ENCODE assay signal across 8 cellular contexts in genomic region chr12:2877047-2877958, GRCh38. TPM values are rescaled to one million over a fixed set of nuclear protein-coding genes. Genes with fewer than 3 reads are reported as not detected.
DNase-seq lines count a peak whose midpoint lies in the region; ATAC-seq, FAIRE-seq and TF ChIP-seq lines count a peak whose summit lies in the region.

FOXM1 (minus strand) TSS chr12:2877174; CDS start chr12:2874478, 2,696 bp downstream.
RHNO1 (plus strand) TSS chr12:2877223; CDS start chr12:2885367, 8,144 bp downstream.

- FAIRE-seq in bronchial epithelial cell (lab: Jason Lieb, UNC), result peak; percentile 47

- CTCF ChIA-PET in WTC11 (lab: Charles Lee), result interaction anchor here (0.9 to 2.8 kb wide), 13 partner anchors 8 to 186 kb away, joined by 3 to 36 read pairs (median 5); partner anchors contain the start of gene TULP3

- ATAC-seq in GM18870 (IDR thresholded peaks at IDR 0.05; ENCODE audit: unreplicated experiment) (peak; percentile 60), HG03135 (IDR thresholded peaks at IDR 0.05; ENCODE audit: unreplicated experiment) (peak; percentile 66), WTC11 (peak; percentile 77)

- H3K4me1 ChIP-seq in ACC112 (ENCODE audit: control insufficient read depth, insufficient read depth, low read length, unreplicated experiment), result peaks cover 8% of the 10 kb centered on the region

- H3K27me3 Mint-ChIP-seq in WTC11 (ENCODE audit: low read depth), result no peaks in the 10 kb centered on the region
- peaks cover 3 to 8% (median 4%) of the 10 kb centered on the region in 3 donors for H3K27me3 Mint-ChIP-seq in immature natural killer cell (ENCODE audit: low read depth in 3 of 3)

- peaks cover 25% of the 10 kb centered on the region for H3K4me1 Mint-ChIP-seq in WTC11
- H3K4me1 Mint-ChIP-seq in immature natural killer cell, result peaks cover 27 to 33% of the 10 kb centered on the region in 2 donors

- H3K79me2 ChIP-seq in ACC112 (ENCODE audit: control insufficient read depth, insufficient read depth, low read length, unreplicated experiment), result peaks cover 70% of the 10 kb centered on the region

- TF ChIP-seq CTCF in WTC11 (IDR thresholded peaks at IDR 0.05) (no peak), bronchial epithelial cell (IDR thresholded peaks at IDR 0.05; ENCODE audit: insufficient read depth, low read length, severe bottlenecking) (no peak)

- peak within 1 kb of the TSS; percentile 79 for H3K27ac ChIP-seq in ACC112 (ENCODE audit: low read depth, low read length)

- H3K9me3 Mint-ChIP-seq in WTC11 (no peaks in the 10 kb centered on the region), immature natural killer cell (no peaks in the 10 kb centered on the region)

- POLR2A ChIA-PET in WTC11 (lab: Charles Lee), result interaction anchor here (0.6 to 2.4 kb wide), 10 partner anchors 9 to 207 kb away, joined by 3 to 24 read pairs (median 4); partner anchors contain the start of gene TULP3

- H3K27me3 ChIP-seq in ACC112 (ENCODE audit: insufficient read depth, low read length), result no peaks in the 10 kb centered on the region
- H3K27me3 ChIP-seq in bronchial epithelial cell (ENCODE audit: control insufficient read depth, insufficient read depth, low read length), result no peaks in the 10 kb centered on the region

- peak within 1 kb of the TSS; percentile 86 for H2AFZ ChIP-seq in ACC112 (ENCODE audit: low read length, unreplicated experiment)

- peak within 1 kb of the TSS; percentile 99 for H3K4me3 Mint-ChIP-seq in WTC11
- peak within 1 kb of the TSS; percentile 98 to 99 (median 99) for H3K4me3 Mint-ChIP-seq in immature natural killer cell

- DNase-seq in NCI-H2196 (lab: John Stamatoyannopoulos, UW; ENCODE audit: unreplicated experiment) (peak; percentile 69), WTC11 (ENCODE audit: low spot score) (peak; percentile 94), bronchial epithelial cell (ENCODE audit: low read depth) (peak; percentile 84), immature natural killer cell (peak; percentile 87 to 89 (median 87)), smooth muscle cell of the brain vasculature (ENCODE audit: low read depth, low spot score) (peak; percentile 73)

- H3K4me3 ChIP-seq in ACC112 (ENCODE audit: low read depth, low read length) (peak within 1 kb of the TSS; percentile 87), bronchial epithelial cell (ENCODE audit: low read depth, low read length) (peak within 1 kb of the TSS; percentile 95)

- H3K36me3 ChIP-seq in ACC112 (ENCODE audit: insufficient read depth, low read length) (no peaks in the 10 kb centered on the region), bronchial epithelial cell (ENCODE audit: control insufficient read depth, insufficient read depth, low read length) (no peaks in the 10 kb centered on the region)

- H3K36me3 Mint-ChIP-seq in WTC11 (peaks cover 28% of the 10 kb centered on the region), immature natural killer cell (no peaks in the 10 kb centered on the region)

- H3K27ac Mint-ChIP-seq in WTC11, result peak within 1 kb of the TSS; percentile 94
- peak within 1 kb of the TSS; percentile 95 to 99 (median 97) for H3K27ac Mint-ChIP-seq in immature natural killer cell

TF ChIP-seq in WTC11, 78 proteins besides CTCF, POLR2A, EP300 and RAD21 (continues in another document):
- TF ChIP-seq TCF7 (CRISPR knock-in tag; IDR thresholded peaks at IDR 0.05; ENCODE audit: low read depth) (no peak), ATF3 (CRISPR knock-in tag; conservative IDR thresholded peaks at IDR 0.05) (no peak), E2F4 (CRISPR knock-in tag; IDR thresholded peaks at IDR 0.05; ENCODE audit: borderline replicate concordance, low read depth) (peak; percentile 99), ATF6 (CRISPR knock-in tag; IDR thresholded peaks at IDR 0.05) (no peak), JUN (CRISPR knock-in tag; IDR thresholded peaks at IDR 0.05) (peak; percentile 70; the same call in 1 of the 2 replicates), ZNF416 (CRISPR knock-in tag; IDR thresholded peaks at IDR 0.05) (no peak), ZNF317 (CRISPR knock-in tag; IDR thresholded peaks at IDR 0.05; ENCODE audit: borderline replicate concordance, low read depth) (no peak), CBFB (CRISPR knock-in tag; IDR thresholded peaks at IDR 0.05; ENCODE audit: low read depth) (no peak), ZNF532 (CRISPR knock-in tag; IDR thresholded peaks at IDR 0.05; ENCODE audit: borderline replicate concordance) (no peak), PRRX2 (CRISPR knock-in tag; IDR thresholded peaks at IDR 0.05) (no peak), MLX (CRISPR knock-in tag; IDR thresholded peaks at IDR 0.05) (no peak), ESRRA (CRISPR knock-in tag; IDR thresholded peaks at IDR 0.05; ENCODE audit: borderline replicate concordance) (no peak), USF2 (CRISPR knock-in tag; IDR thresholded peaks at IDR 0.05) (peak; percentile 95), TEAD1 (CRISPR knock-in tag; IDR thresholded peaks at IDR 0.05) (peak; percentile 51)

RNA-seq across cellular contexts. Expression of gene FOXM1, which starts in this region (rescaled TPM):
- total RNA-seq in WTC11 (2021) (99.6 to 118 TPM (median 100 TPM) in 3 replicates), bronchial epithelial cell (0.79 and 0.90 TPM in 2 replicates)
- 1 to 10 TPM in 1 of 3 donors, under 1 TPM in 2; 0.43 to 1.2 (median 0.46) TPM for polyA plus RNA-seq in immature natural killer cell

RNA-seq across cellular contexts. Expression of gene RHNO1, which starts in this region (rescaled TPM):
- total RNA-seq in WTC11 (2021) (48.0 to 50.3 TPM (median 49.5 TPM) in 3 replicates), bronchial epithelial cell (16.3 and 22.8 TPM in 2 replicates)
- polyA plus RNA-seq in immature natural killer cell, result 10 to 100 TPM; 27.2 to 49.0 (median 37.6) TPM

Comparison
In these comparisons a context has a peak if more than half of its experiments do, and no peak if none do; other contexts are left out.
1. Peak in every context shown above with its lines: DNase-seq, ATAC-seq, H3K4me3 ChIP-seq and H3K27ac ChIP-seq.
2. RNA of gene FOXM1 (total RNA-seq): 99.6 to 118 TPM in WTC11; 0.79 to 0.90 TPM in bronchial epithelial cell; every median in the first group is over 10 times any median in the second.